In the genomic region with DNA sequence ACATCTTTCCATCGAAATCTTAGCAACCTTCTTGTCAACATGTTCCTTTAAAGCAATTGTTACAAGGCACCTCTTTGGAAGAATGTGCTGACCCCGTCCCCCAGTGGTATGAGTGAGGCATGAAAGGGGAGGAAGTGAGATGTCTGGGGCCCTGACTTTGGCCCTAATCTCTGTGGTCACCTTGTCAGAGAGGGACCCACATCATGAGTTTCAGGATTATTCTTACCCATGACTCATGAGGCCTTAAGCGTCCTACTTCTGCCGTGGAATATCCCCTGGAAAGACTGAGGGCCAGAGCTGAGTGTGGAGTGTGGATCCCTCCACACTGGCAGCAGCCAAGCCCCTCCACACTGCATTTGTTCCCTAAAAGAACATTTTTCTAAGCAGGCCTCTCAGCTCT, we compare ENCODE assay signal across 17 cellular contexts.
DNase-seq lines count a peak whose midpoint lies in the region; ATAC-seq and TF ChIP-seq lines count a peak whose summit lies in the region.
"Had no signal": no experiment of that assay in that cellular context is flagged by ENCODE, and none has a peak within 500 bp of the region (broad histone marks: within the 10 kb centered on the region; RNA-seq: fewer than 3 reads in every experiment).

No MANE protein-coding gene starts in this region.

- WGBS in psoas muscle, 3 donors: 53 to 64% (median 55%) methylated on average over 4 of the region's 4 CpGs

- ATAC-seq in GM18867 (IDR thresholded peaks at IDR 0.05; ENCODE audit: unreplicated experiment) (peak; percentile 86), HG02571 (IDR thresholded peaks at IDR 0.05; ENCODE audit: unreplicated experiment) (peak; percentile 62), HG03442 (IDR thresholded peaks at IDR 0.05; ENCODE audit: unreplicated experiment) (peak; percentile 73), psoas muscle (no peak), GM18870 (IDR thresholded peaks at IDR 0.05; ENCODE audit: unreplicated experiment) (no peak), upper lobe of right lung (no peak)
- ATAC-seq in stimulated activated effector memory CD8-positive, alpha-beta T cell treated with anti-CD3 and anti-CD28 coated beads, Interleukin-12 subunit alpha, Interleukin-12 subunit beta, amount 100 ng/mL, for 72 hours: peak; percentile 90
- ATAC-seq: left colon had no signal

- H3K27ac Mint-ChIP-seq in stimulated activated effector memory CD8-positive, alpha-beta T cell treated with anti-CD3 and anti-CD28 coated beads, Interleukin-12 subunit alpha, Interleukin-12 subunit beta, amount 100 ng/mL, for 72 hours: no peak overlapping the region

- H3K4me3 ChIP-seq in psoas muscle (no peak overlapping the region), upper lobe of right lung (no peak overlapping the region)
- H3K4me3 ChIP-seq: esophagus squamous epithelium, prostate gland had no signal

- no peaks in the 10 kb centered on the region for H3K9me3 Mint-ChIP-seq in stimulated activated effector memory CD8-positive, alpha-beta T cell treated with anti-CD3 and anti-CD28 coated beads, Interleukin-12 subunit alpha, Interleukin-12 subunit beta, amount 100 ng/mL, for 72 hours

- no peak overlapping the region for H3K4me3 Mint-ChIP-seq in stimulated activated effector memory CD8-positive, alpha-beta T cell treated with anti-CD3 and anti-CD28 coated beads, Interleukin-12 subunit alpha, Interleukin-12 subunit beta, amount 100 ng/mL, for 72 hours

- peak in 1 of 2 donors; percentile 46 for DNase-seq in stimulated activated effector memory CD8-positive, alpha-beta T cell treated with anti-CD3 and anti-CD28 coated beads, Interleukin-12 subunit alpha, Interleukin-12 subunit beta, amount 100 ng/mL, for 72 hours (ENCODE audit: low spot score in 2 of 2)
- DNase-seq in psoas muscle (no peak), upper lobe of right lung (no peak)
- DNase-seq: activated CD4-positive, alpha-beta T cell treated with anti-CD3 and anti-CD28 coated beads, Interleukin-2, amount 50 U/mL, for 1 hour; activated effector memory CD4-positive, alpha-beta T cell treated with anti-CD3 and anti-CD28 coated beads, Interleukin-2, amount 50 U/mL, for 16 hours; C1 segment of cervical spinal cord; dermis blood vessel endothelial cell; esophagus squamous epithelium; HCEC 1CT; left colon; NCI-H226; SIG-M5 had no signal

- H3K9me3 ChIP-seq in psoas muscle: no peaks in the 10 kb centered on the region
- H3K9me3 ChIP-seq in upper lobe of right lung: no peaks in the 10 kb centered on the region
- H3K9me3 ChIP-seq: esophagus squamous epithelium, prostate gland had no signal

- H3K27me3 ChIP-seq in psoas muscle (ENCODE audit: insufficient read depth in 3 of 3, low read length in 2 of 3): peaks cover 0 to 2% (median 0%) of the 10 kb centered on the region in 3 donors
- no peaks in the 10 kb centered on the region for H3K27me3 ChIP-seq in upper lobe of right lung
- H3K27me3 ChIP-seq: esophagus squamous epithelium had no signal

- TF ChIP-seq CTCF in psoas muscle (IDR thresholded peaks at IDR 0.05): no peak
- TF ChIP-seq CTCF in upper lobe of right lung (IDR thresholded peaks at IDR 0.05): no peak

- no peaks in the 10 kb centered on the region for H3K36me3 Mint-ChIP-seq in stimulated activated effector memory CD8-positive, alpha-beta T cell treated with anti-CD3 and anti-CD28 coated beads, Interleukin-12 subunit alpha, Interleukin-12 subunit beta, amount 100 ng/mL, for 72 hours

- H3K4me1 ChIP-seq in psoas muscle (no peaks in the 10 kb centered on the region), upper lobe of right lung (no peaks in the 10 kb centered on the region)
- H3K4me1 ChIP-seq: esophagus squamous epithelium, prostate gland had no signal

- intact Hi-C loops in psoas muscle (cut with DNase I) (no loop called here), upper lobe of right lung (cut with DNase I) (no loop called here)

- H3K36me3 ChIP-seq in psoas muscle (ENCODE audit: insufficient read depth in 1 of 2, low read depth in 1 of 2) (no peaks in the 10 kb centered on the region), upper lobe of right lung (no peaks in the 10 kb centered on the region)
- H3K36me3 ChIP-seq: esophagus squamous epithelium, prostate gland had no signal

- H3K4me1 Mint-ChIP-seq in stimulated activated effector memory CD8-positive, alpha-beta T cell treated with anti-CD3 and anti-CD28 coated beads, Interleukin-12 subunit alpha, Interleukin-12 subunit beta, amount 100 ng/mL, for 72 hours: peaks cover 6% of the 10 kb centered on the region

- H3K27ac ChIP-seq in psoas muscle: no peak overlapping the region
- no peak overlapping the region for H3K27ac ChIP-seq in upper lobe of right lung
- H3K27ac ChIP-seq: esophagus squamous epithelium, prostate gland had no signal

Comparison
In these comparisons a context has a peak if more than half of its experiments do, and no peak if none do; other contexts are left out.
1. ATAC-seq: peak in GM18867 (single experiment), HG02571 (single experiment), HG03442 (single experiment) and stimulated activated effector memory CD8-positive, alpha-beta T cell treated with anti-CD3 and anti-CD28 coated beads, Interleukin-12 subunit alpha, Interleukin-12 subunit beta, amount 100 ng/mL, for 72 hours (single experiment); none in psoas muscle (0 of 4), GM18870 (single experiment) and upper lobe of right lung (single experiment).